ENCODE assay signal across 3 cellular contexts in the genomic region with DNA sequence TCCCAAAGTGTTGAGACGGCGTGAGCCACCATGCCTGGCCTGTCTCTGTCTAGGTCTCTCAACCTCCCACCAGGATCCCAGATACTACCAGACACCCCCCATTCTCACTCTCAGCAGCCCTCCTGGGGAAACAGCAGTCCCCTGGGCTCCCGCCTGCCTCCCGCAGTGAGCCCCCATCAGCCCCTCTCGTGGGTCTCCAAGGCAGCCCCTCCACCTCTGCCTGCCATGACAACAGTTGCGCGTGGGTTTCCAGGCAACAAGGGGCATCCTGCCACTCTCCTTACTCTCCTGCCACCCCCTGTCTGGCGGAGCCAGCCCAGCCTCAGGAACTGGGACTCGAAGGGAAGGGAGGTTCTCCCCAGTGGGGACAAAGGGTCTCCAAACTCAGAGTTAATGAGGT.
TF ChIP-seq lines count a peak whose summit lies in the region.

No MANE protein-coding gene starts in this region.

TF ChIP-seq in HEK293, 187 proteins besides CTCF, POLR2A, EP300 and RAD21:
- TF ChIP-seq ZNF529 (tag by site-specific recombination; IDR thresholded peaks at IDR 0.05; ENCODE audit: insufficient replicate concordance) (no peak), ZIC2 (tag by site-specific recombination; IDR thresholded peaks at IDR 0.05) (peak; percentile 22; the same call in 1 of the 2 replicates)
- TF ChIP-seq, protein P1, sequence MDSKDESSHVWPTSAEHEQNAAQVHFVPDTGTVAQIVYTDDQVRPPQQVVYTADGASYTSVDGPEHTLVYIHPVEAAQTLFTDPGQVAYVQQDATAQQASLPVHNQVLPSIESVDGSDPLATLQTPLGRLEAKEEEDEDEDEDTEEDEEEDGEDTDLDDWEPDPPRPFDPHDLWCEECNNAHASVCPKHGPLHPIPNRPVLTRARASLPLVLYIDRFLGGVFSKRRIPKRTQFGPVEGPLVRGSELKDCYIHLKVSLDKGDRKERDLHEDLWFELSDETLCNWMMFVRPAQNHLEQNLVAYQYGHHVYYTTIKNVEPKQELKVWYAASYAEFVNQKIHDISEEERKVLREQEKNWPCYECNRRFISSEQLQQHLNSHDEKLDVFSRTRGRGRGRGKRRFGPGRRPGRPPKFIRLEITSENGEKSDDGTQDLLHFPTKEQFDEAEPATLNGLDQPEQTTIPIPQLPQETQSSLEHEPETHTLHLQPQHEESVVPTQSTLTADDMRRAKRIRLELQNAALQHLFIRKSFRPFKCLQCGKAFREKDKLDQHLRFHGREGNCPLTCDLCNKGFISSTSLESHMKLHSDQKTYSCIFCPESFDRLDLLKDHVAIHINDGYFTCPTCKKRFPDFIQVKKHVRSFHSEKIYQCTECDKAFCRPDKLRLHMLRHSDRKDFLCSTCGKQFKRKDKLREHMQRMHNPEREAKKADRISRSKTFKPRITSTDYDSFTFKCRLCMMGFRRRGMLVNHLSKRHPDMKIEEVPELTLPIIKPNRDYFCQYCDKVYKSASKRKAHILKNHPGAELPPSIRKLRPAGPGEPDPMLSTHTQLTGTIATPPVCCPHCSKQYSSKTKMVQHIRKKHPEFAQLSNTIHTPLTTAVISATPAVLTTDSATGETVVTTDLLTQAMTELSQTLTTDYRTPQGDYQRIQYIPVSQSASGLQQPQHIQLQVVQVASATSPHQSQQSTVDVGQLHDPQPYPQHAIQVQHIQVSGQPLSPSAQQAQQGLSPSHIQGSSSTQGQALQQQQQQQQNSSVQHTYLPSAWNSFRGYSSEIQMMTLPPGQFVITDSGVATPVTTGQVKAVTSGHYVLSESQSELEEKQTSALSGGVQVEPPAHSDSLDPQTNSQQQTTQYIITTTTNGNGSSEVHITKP (tag by site-specific recombination; IDR thresholded peaks at IDR 0.05) = 0 out of 2 replicates have a peak, but pooled peaks have one; percentile 45

TF ChIP-seq in H1, 55 proteins besides CTCF, POLR2A, EP300 and RAD21:
- TF ChIP-seq SUZ12 (IDR thresholded peaks at IDR 0.05; ENCODE audit: low read length) (no peak), CBX5 (IDR thresholded peaks at IDR 0.05; ENCODE audit: low read depth, low read length) (no peak)

TF ChIP-seq in neural cell, 6 proteins besides CTCF, POLR2A, EP300 and RAD21:
- TF ChIP-seq POLR2AphosphoS5 (IDR thresholded peaks at IDR 0.05) = no peak
- no peak for TF ChIP-seq TAF1 (IDR thresholded peaks at IDR 0.05; ENCODE audit: low read depth)
- no peak for TF ChIP-seq EZH2 (IDR thresholded peaks at IDR 0.05; ENCODE audit: borderline replicate concordance, insufficient read depth, low read length, poor library complexity, severe bottlenecking)
- TF ChIP-seq SMC3 (conservative IDR thresholded peaks at IDR 0.05; ENCODE audit: poor library complexity) = no peak
TF ChIP-seq in neural cell: peak in this region for 0.
